9 cellular contexts compared by ENCODE assay signal in the genomic region with DNA sequence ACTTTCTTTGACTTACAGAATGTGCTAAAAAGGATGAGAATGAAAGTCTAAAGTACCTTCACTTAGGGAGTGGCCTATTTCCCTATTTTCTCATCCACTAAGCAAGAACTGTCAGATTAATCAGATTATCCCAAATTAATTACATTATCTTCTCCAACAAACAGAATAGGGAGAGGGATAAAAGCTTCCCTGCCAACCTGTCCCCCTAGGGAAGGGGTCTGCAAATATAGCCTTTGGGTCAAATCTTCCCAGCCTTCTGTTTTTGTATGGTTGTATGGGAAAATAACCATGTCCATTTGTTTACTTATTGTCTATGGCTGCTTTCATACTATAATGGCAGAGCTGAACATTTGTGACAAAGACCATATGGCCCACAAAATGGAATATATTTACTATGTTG.
"Had no signal": no experiment of that assay in that cellular context is flagged by ENCODE, and none has a peak within 500 bp of the region (broad histone marks: within the 10 kb centered on the region; RNA-seq: fewer than 3 reads in every experiment).

No MANE protein-coding gene starts in this region.

- ATAC-seq: HCT116, K562 had no signal

- H3K27ac Mint-ChIP-seq: HFFc6 had no signal

- H3K9me3 ChIP-seq: HAP-1 had no signal

- H3K4me3 ChIP-seq: GM23248, HAP-1, K562 had no signal

- DNase-seq: GM23248, GOT3, H7, HFFc6, IMR-90, KG1 had no signal

- H3K4me1 ChIP-seq: HAP-1 had no signal

- H3K36me3 ChIP-seq: HAP-1 had no signal

- H3K4me3 Mint-ChIP-seq: HFFc6 had no signal
